In genomic region chr10:16436367-16436757, GRCh38 we compare ENCODE assay signal across 8 cellular contexts. TPM values are rescaled to one million over a fixed set of nuclear protein-coding genes. Genes with fewer than 3 reads are reported as not detected.
A peak's percentile ranks its signal among the peaks of the same experiment; 100 is the strongest.
DNase-seq lines count a peak whose midpoint lies in the region; ATAC-seq and TF ChIP-seq lines count a peak whose summit lies in the region.

No MANE protein-coding gene starts in this region.

- ATAC-seq in GM19452 (IDR thresholded peaks at IDR 0.05; ENCODE audit: unreplicated experiment): peak; percentile 7
- peak; percentile 5 for ATAC-seq in HG03442 (IDR thresholded peaks at IDR 0.05; ENCODE audit: unreplicated experiment)
- ATAC-seq in activated CD8-positive, alpha-beta T cell treated with anti-CD3 and anti-CD28 coated beads, Interleukin-2, amount 10 ng/mL, durations not matched to agents 7 days and 5 days: peak; percentile 15

- TF ChIP-seq CTCF in CD14-positive monocyte (IDR thresholded peaks at IDR 0.05): no peak
- no peak for TF ChIP-seq CTCF in right atrium auricular region (IDR thresholded peaks at IDR 0.05)

- CTCF ChIA-PET in activated CD8-positive, alpha-beta T cell treated with anti-CD3 and anti-CD28 coated beads, Interleukin-2, amount 10 ng/mL, durations not matched to agents 7 days and 5 days (lab: Charles Lee): interaction anchor here (1.5 kb wide), 1 partner anchor 534 kb away, joined by 6 read pairs; no protein-coding TSS in a partner anchor

- H3K4me1 ChIP-seq in right atrium auricular region: peaks cover 0 to 29% of the 10 kb centered on the region in 2 donors
- peaks cover 9 to 29% (median 13%) of the 10 kb centered on the region in 3 donors for H3K4me1 ChIP-seq in skeletal muscle tissue (ENCODE audit: control insufficient read depth in 3 of 3, insufficient read depth in 3 of 3, low read length in 3 of 3)

- H3K27ac Mint-ChIP-seq in CD14-positive monocyte: peak overlapping the region in 5 of 7 donors; percentile 81 to 92 (median 86)
- peak overlapping the region; percentile 94 for H3K27ac Mint-ChIP-seq in activated CD8-positive, alpha-beta T cell treated with anti-CD3 and anti-CD28 coated beads, Interleukin-2, amount 10 ng/mL, durations not matched to agents 7 days and 5 days

- no peaks in the 10 kb centered on the region for H3K27me3 ChIP-seq in right atrium auricular region
- no peaks in the 10 kb centered on the region for H3K27me3 ChIP-seq in skeletal muscle tissue (ENCODE audit: control insufficient read depth in 3 of 3, insufficient read depth in 3 of 3, low read length in 3 of 3)

- peak overlapping the region; percentile 89 to 90 for H3K4me3 Mint-ChIP-seq in CD14-positive monocyte
- H3K4me3 Mint-ChIP-seq in activated CD8-positive, alpha-beta T cell treated with anti-CD3 and anti-CD28 coated beads, Interleukin-2, amount 10 ng/mL, durations not matched to agents 7 days and 5 days: peak overlapping the region; percentile 90

- no peaks in the 10 kb centered on the region for H3K9me3 ChIP-seq in right atrium auricular region
- H3K9me3 ChIP-seq in skeletal muscle tissue (ENCODE audit: control insufficient read depth in 3 of 3, low read length in 3 of 3): no peaks in the 10 kb centered on the region

- H3K27me3 Mint-ChIP-seq in CD14-positive monocyte (ENCODE audit: low read depth in 3 of 3): peaks cover 0 to 11% (median 10%) of the 10 kb centered on the region in 3 donors
- peaks cover 7% of the 10 kb centered on the region for H3K27me3 Mint-ChIP-seq in activated CD8-positive, alpha-beta T cell treated with anti-CD3 and anti-CD28 coated beads, Interleukin-2, amount 10 ng/mL, durations not matched to agents 7 days and 5 days (ENCODE audit: low read depth)

- H3K9me3 Mint-ChIP-seq in CD14-positive monocyte: no peaks in the 10 kb centered on the region
- H3K9me3 Mint-ChIP-seq in activated CD8-positive, alpha-beta T cell treated with anti-CD3 and anti-CD28 coated beads, Interleukin-2, amount 10 ng/mL, durations not matched to agents 7 days and 5 days (ENCODE audit: insufficient read depth): no peaks in the 10 kb centered on the region

- H3K9ac ChIP-seq in skeletal muscle tissue (ENCODE audit: low read depth in 1 of 3, low read length in 3 of 3): peak overlapping the region in 2 of 3 donors; percentile 84 to 92

- H3K4me3 ChIP-seq in right atrium auricular region: peak overlapping the region; percentile 58
- H3K4me3 ChIP-seq in skeletal muscle tissue (ENCODE audit: low read length in 3 of 3): peak overlapping the region; percentile 80 to 92 (median 90)

- POLR2A ChIA-PET in activated CD8-positive, alpha-beta T cell treated with anti-CD3 and anti-CD28 coated beads, Interleukin-2, amount 10 ng/mL, durations not matched to agents 7 days and 5 days (lab: Charles Lee): interaction anchor here (0.6 to 1.6 kb wide), 3 partner anchors 219 to 577 kb away, joined by 3 to 9 read pairs (median 3); partner anchors contain the start of gene RSU1

- H3K36me3 ChIP-seq in right atrium auricular region (no peaks in the 10 kb centered on the region), skeletal muscle tissue (ENCODE audit: control insufficient read depth in 3 of 3, insufficient read depth in 3 of 3, low read length in 3 of 3) (peaks cover 0 to 2% (median 2%) of the 10 kb centered on the region in 3 donors)

- intact Hi-C loops in CD14-positive monocyte (cut with micrococcal nuclease): no loop called here

- H3K27ac ChIP-seq in right atrium auricular region: peak overlapping the region; percentile 80 to 87
- H3K27ac ChIP-seq in skeletal muscle tissue (ENCODE audit: low read depth, low read length): peak overlapping the region; percentile 36

- H3K36me3 Mint-ChIP-seq in CD14-positive monocyte: peaks cover 10 to 21% of the 10 kb centered on the region in 2 donors
- H3K36me3 Mint-ChIP-seq in activated CD8-positive, alpha-beta T cell treated with anti-CD3 and anti-CD28 coated beads, Interleukin-2, amount 10 ng/mL, durations not matched to agents 7 days and 5 days (ENCODE audit: low read depth): peaks cover 31% of the 10 kb centered on the region

- peaks cover 36% of the 10 kb centered on the region for H3K4me1 Mint-ChIP-seq in CD14-positive monocyte
- peaks cover 40% of the 10 kb centered on the region for H3K4me1 Mint-ChIP-seq in activated CD8-positive, alpha-beta T cell treated with anti-CD3 and anti-CD28 coated beads, Interleukin-2, amount 10 ng/mL, durations not matched to agents 7 days and 5 days (ENCODE audit: low read depth)

- DNase-seq in CD14-positive monocyte (ENCODE audit: low spot score): no peak
- DNase-seq in activated CD8-positive, alpha-beta T cell treated with anti-CD3 and anti-CD28 coated beads, Interleukin-2, amount 10 ng/mL, durations not matched to agents 7 days and 5 days: peak; percentile 46
- no peak for DNase-seq in right atrium auricular region (ENCODE audit: low spot score)
- DNase-seq in NCI-H1694 treated with DMSO at 0.1 percent for 48 hours (lab: John Stamatoyannopoulos, UW): no peak
- no peak for DNase-seq in NCI-H1105 (lab: John Stamatoyannopoulos, UW)

RNA-seq across cellular contexts. Expression of gene PTER, which starts 0.4 kb away (rescaled TPM):
- 10 to 100 TPM in 1 of 2 donors, 1 to 10 TPM in 1; 8.9 to 15.9 TPM for polyA plus RNA-seq in CD14-positive monocyte
- 10 to 100 TPM; 12.8 to 14.1 TPM for total RNA-seq in activated CD8-positive, alpha-beta T cell treated with anti-CD3 and anti-CD28 coated beads, Interleukin-2, amount 10 ng/mL, durations not matched to agents 7 days and 5 days
- total RNA-seq in right atrium auricular region (10 to 100 TPM in 1 of 2 donors, 1 to 10 TPM in 1; 7.5 to 15.2 TPM), skeletal muscle tissue (9.9 TPM)
